ENCODE assay signal across 9 cellular contexts in genomic region chr3:120561251-120562045, GRCh38. TPM values are rescaled to one million over a fixed set of nuclear protein-coding genes. Genes with fewer than 3 reads are reported as not detected.
A peak's percentile ranks its signal among the peaks of the same experiment; 100 is the strongest.
DNase-seq lines count a peak whose midpoint lies in the region; ATAC-seq and TF ChIP-seq lines count a peak whose summit lies in the region.
"Had no signal": no experiment of that assay in that cellular context is flagged by ENCODE, and none has a peak within 500 bp of the region (broad histone marks: within the 10 kb centered on the region; RNA-seq: fewer than 3 reads in every experiment).

No MANE protein-coding gene starts in this region.

- TF ChIP-seq CTCF in vagina (IDR thresholded peaks at IDR 0.05), result peak; percentile 54 to 75 (median 75)

- DNase-seq in DMS79 (lab: John Stamatoyannopoulos, UW) (peak; percentile 18), M059J (ENCODE audit: low read depth) (peak; percentile 79), SJSA1 (ENCODE audit: low read depth in 1 of 2, low spot score in 2 of 2) (peak; percentile 56 to 60), globus pallidus (ENCODE audit: low spot score) (peak; percentile 67), posterior cingulate gyrus (peak; percentile 58 to 96 (median 80)), vagina (ENCODE audit: extremely low spot score in 2 of 2) (no peak)
- DNase-seq in activated gamma-delta T cell treated with anti-CD3 and anti-CD28 coated beads, Interleukin-2, amount 50 U/mL, for 16 hours (ENCODE audit: low read depth), result peak; percentile 47

- H3K9me3 ChIP-seq in SJSA1 (replicated peaks) (no peaks in the 10 kb centered on the region), vagina (no peaks in the 10 kb centered on the region)

- H3K36me3 ChIP-seq in SJSA1, result no peaks in the 10 kb centered on the region
- no peaks in the 10 kb centered on the region for H3K36me3 ChIP-seq in vagina

- no peak overlapping the region for H3K4me3 ChIP-seq in SJSA1
- H3K4me3 ChIP-seq in vagina, result no peak overlapping the region

- no peaks in the 10 kb centered on the region for H3K27me3 ChIP-seq in SJSA1 (replicated peaks)
- no peaks in the 10 kb centered on the region for H3K27me3 ChIP-seq in vagina

- ATAC-seq in GM21786 (IDR thresholded peaks at IDR 0.05; ENCODE audit: unreplicated experiment), result peak; percentile 49

- intact Hi-C loops in posterior cingulate gyrus (cut with DNase I), result loop anchor here (1.0 kb wide), 1 partner anchor 234 kb away; no protein-coding TSS in a partner anchor
- intact Hi-C loops in vagina (cut with DNase I), result no loop called here

- no peak overlapping the region for H3K27ac ChIP-seq in SJSA1
- no peak overlapping the region for H3K27ac ChIP-seq in vagina
- H3K27ac ChIP-seq: epithelial cell of prostate had no signal

- TF ChIP-seq POLR2A in vagina (IDR thresholded peaks at IDR 0.05), result no peak

- peaks cover 25% of the 10 kb centered on the region for H3K4me1 ChIP-seq in SJSA1 (replicated peaks)
- H3K4me1 ChIP-seq in vagina, result peaks cover 21% of the 10 kb centered on the region

RNA-seq across cellular contexts. Expression of gene NDUFB4, which starts 34.7 kb away (rescaled TPM):
- total RNA-seq in M059J (2014; rRNA removed; shearing (Covaris generic)), result 287 and 362 TPM in 2 replicates
- 84.1 and 135 TPM in 2 replicates for total RNA-seq in SJSA1 (2014; rRNA removed; shearing (Covaris generic))
- total RNA-seq in vagina, result 82.5 TPM

Comparison
In these comparisons a context has a peak if more than half of its experiments do, and no peak if none do; other contexts are left out.
1. DNase-seq: peak in DMS79 (single experiment), M059J (single experiment), SJSA1 (2 of 2), activated gamma-delta T cell treated with anti-CD3 and anti-CD28 coated beads, Interleukin-2, amount 50 U/mL, for 16 hours (single experiment), globus pallidus (single experiment) and posterior cingulate gyrus (10 of 10); none in vagina (0 of 2).